In genomic region chr1:234331511-234331910, GRCh38 we compare ENCODE assay signal across 24 cellular contexts. TPM values are rescaled to one million over a fixed set of nuclear protein-coding genes. Genes with fewer than 3 reads are reported as not detected.
DNase-seq lines count a peak whose midpoint lies in the region; ATAC-seq, FAIRE-seq and TF ChIP-seq lines count a peak whose summit lies in the region.
"Had no signal": no experiment of that assay in that cellular context is flagged by ENCODE, and none has a peak within 500 bp of the region (broad histone marks: within the 10 kb centered on the region; RNA-seq: fewer than 3 reads in every experiment).

No MANE protein-coding gene starts in this region.

- H3K36me3 ChIP-seq in Karpas-422 (ENCODE audit: insufficient read depth, low read length) (no peaks in the 10 kb centered on the region), tibial artery (no peaks in the 10 kb centered on the region)
- H3K36me3 ChIP-seq: left ventricle myocardium inferior, thyroid gland had no signal

- H2AFZ ChIP-seq in Karpas-422 (ENCODE audit: low read length) = no peak overlapping the region

- no peak for TF ChIP-seq EP300 in A549 (IDR thresholded peaks at IDR 0.05)

- H3K9me2 ChIP-seq in Karpas-422 (replicated peaks; ENCODE audit: insufficient read depth, low read length) = no peaks in the 10 kb centered on the region

- H3K27me3 ChIP-seq in Karpas-422 (ENCODE audit: low read length) (no peaks in the 10 kb centered on the region), tibial artery (peaks cover 0 to 3% of the 10 kb centered on the region in 2 donors)
- H3K27me3 ChIP-seq: thyroid gland had no signal

- TF ChIP-seq RAD21 in A549 (conservative IDR thresholded peaks at IDR 0.05 in 1 of 2, IDR thresholded peaks at IDR 0.05 in 1 of 2) = no peak

- FAIRE-seq in A549 (lab: Jason Lieb, UNC) = no peak

- intact Hi-C loops in tibial artery (cut with DNase I; ENCODE audit: low total_unique reads) = no loop called here

- ATAC-seq in A549 = no peak
- ATAC-seq: activated CD4-positive, alpha-beta T cell treated with anti-CD3 and anti-CD28 coated beads for 36 hours; effector memory CD8-positive, alpha-beta T cell had no signal

- POLR2A ChIA-PET in A549 (lab: Yijun Ruan, JAX) = no interaction called here

- TF ChIP-seq CTCF in A549 (IDR thresholded peaks at IDR 0.05) (no peak), tibial artery (IDR thresholded peaks at IDR 0.05) (no peak)

- WGBS in A549 (ENCODE audit: missing lambda C conversion rate) = 73% methylated on average over 2 of the region's 2 CpGs

- TF ChIP-seq POLR2A in A549 (IDR thresholded peaks at IDR 0.05; ENCODE audit: low read length) = no peak

- DNase-seq in A549 (ENCODE audit: low read depth in 1 of 2, low spot score in 1 of 2) (no peak), Karpas-422 (peak; percentile 51), SKM-1 (lab: John Stamatoyannopoulos, UW; ENCODE audit: unreplicated experiment) (peak; percentile 80), fibroblast of peridontal ligament (ENCODE audit: extremely low read depth) (peak; percentile 21), tibial artery (no peak), NCI-H128 (lab: John Stamatoyannopoulos, UW; ENCODE audit: unreplicated experiment) (no peak)
- no peak for DNase-seq in activated naive CD4-positive, alpha-beta T cell (lab: John Stamatoyannopoulos, UW)
- DNase-seq in activated CD4-positive, alpha-beta T cell treated with anti-CD3 and anti-CD28 coated beads for 1 hour = no peak
- DNase-seq: ACHN; activated CD4-positive, alpha-beta T cell treated with anti-CD3 and anti-CD28 coated beads for 36 hours; activated effector memory CD4-positive, alpha-beta T cell treated with anti-CD3 and anti-CD28 coated beads, Interleukin-2, amount 50 U/mL, for 16 hours; amniotic stem cell; CD4-positive, alpha-beta T cell; cerebellar nuclear complex; effector memory CD8-positive, alpha-beta T cell; left ventricle myocardium inferior; MM.1S; NCI-H2029; NCI-H446; nucleus accumbens; OCI-M1; stimulated activated naive CD4-positive, alpha-beta T cell; T-helper 9 cell; thyroid gland had no signal

- no peak overlapping the region for H3K4me3 ChIP-seq in A549
- no peak overlapping the region for H3K4me3 ChIP-seq in Karpas-422 (ENCODE audit: low read length)
- H3K4me3 ChIP-seq in tibial artery = no peak overlapping the region
- H3K4me3 ChIP-seq: left ventricle myocardium inferior, thyroid gland had no signal

- H3K4me2 ChIP-seq in A549 (no peak overlapping the region), Karpas-422 (ENCODE audit: low read depth, low read length, poor library complexity, severe bottlenecking) (no peak overlapping the region)

- CTCF ChIA-PET in A549 (lab: Yijun Ruan, JAX) = interaction anchor here (0.8 to 1.3 kb wide), 3 partner anchors 15 to 152 kb away, joined by 3 to 7 read pairs (median 4); no protein-coding TSS in a partner anchor

- no peaks in the 10 kb centered on the region for H4K20me1 ChIP-seq in Karpas-422 (ENCODE audit: insufficient read depth, low read depth, low read length)

- no peak overlapping the region for H3K9ac ChIP-seq in Karpas-422 (ENCODE audit: low read length)

- H3K79me2 ChIP-seq in Karpas-422 (ENCODE audit: low read length) = no peaks in the 10 kb centered on the region

- H3K4me1 ChIP-seq in A549 = 0 out of 3 replicates have a peak, but pooled peaks cover 5% of the 10 kb centered on the region
- H3K4me1 ChIP-seq in Karpas-422 (ENCODE audit: low read length) = no peaks in the 10 kb centered on the region
- peaks cover 0 to 5% (median 0%) of the 10 kb centered on the region in 4 donors for H3K4me1 ChIP-seq in tibial artery

- H3K27ac ChIP-seq in A549 (peak overlapping the region in 1 of 2 experiments; percentile 23; a peak in 1 of 6 replicates), Karpas-422 (ENCODE audit: low read length) (no peak overlapping the region), tibial artery (no peak overlapping the region)
- H3K27ac ChIP-seq: left ventricle myocardium inferior, thyroid gland had no signal

- H3K9me3 ChIP-seq in A549 (peaks cover 15% of the 10 kb centered on the region; the same call in 2 of the 3 replicates), Karpas-422 (ENCODE audit: low read length) (no peaks in the 10 kb centered on the region), tibial artery (peaks cover 0 to 14% (median 5%) of the 10 kb centered on the region in 3 donors)
- H3K9me3 ChIP-seq: thyroid gland had no signal

TF ChIP-seq in A549, 52 proteins besides CTCF, POLR2A, EP300 and RAD21:
- TF ChIP-seq GATA3 (IDR thresholded peaks at IDR 0.05; ENCODE audit: borderline replicate concordance) = no peak
- no peak for TF ChIP-seq FOSL2 (IDR thresholded peaks at IDR 0.05)
- no peak for TF ChIP-seq FOSL2 (CRISPR knock-in tag; IDR thresholded peaks at IDR 0.05)
- TF ChIP-seq RCOR1 (IDR thresholded peaks at IDR 0.05; ENCODE audit: low read depth, low read length) = no peak
- TF ChIP-seq BCL3 (IDR thresholded peaks at IDR 0.05) = no peak
- TF ChIP-seq ZC3H11A (IDR thresholded peaks at IDR 0.05) = no peak
- TF ChIP-seq PHF8 (IDR thresholded peaks at IDR 0.05; ENCODE audit: borderline replicate concordance, low read depth) = no peak
- TF ChIP-seq CEBPB (IDR thresholded peaks at IDR 0.05) = peak; percentile 33 to 46; a peak in 2 of 4 replicates

RNA-seq across cellular contexts. Expression of gene COA6, which starts 41.7 kb away (rescaled TPM):
- polyA plus RNA-seq in A549 (2011; rRNA removed) = 56.9 and 102 TPM in 2 replicates
- polyA plus RNA-seq in A549 (2012; cell fraction: cytosol; rRNA removed) = 63.2 and 78.6 TPM in 2 replicates
- polyA plus RNA-seq in A549 (2012; cell fraction: nucleus; rRNA removed) = 21.3 and 28.0 TPM in 2 replicates
- 133 to 134 TPM (median 133 TPM) in 3 replicates for polyA plus RNA-seq in A549 (2017; fragmentation: RNase III; extraction: RNeasy Plus Mini Kit Qiagen cat#74134 plus additional on column Dnase treatment)
- polyA minus RNA-seq in A549 (2011; rRNA and poly(A)+ RNA removed) = 7.8 and 7.9 TPM in 2 replicates
- total RNA-seq in Karpas-422 (2014; rRNA removed; shearing (Covaris generic); ENCODE audit: low replicate concordance) = 48.9 and 55.0 TPM in 2 replicates

Comparison
In these comparisons a context has a peak if more than half of its experiments do, and no peak if none do; other contexts are left out.
1. DNase-seq: peak in Karpas-422 (single experiment), SKM-1 (single experiment) and fibroblast of peridontal ligament (single experiment); none in A549 (0 of 2), activated naive CD4-positive, alpha-beta T cell (0 of 4), tibial artery (0 of 2), activated CD4-positive, alpha-beta T cell treated with anti-CD3 and anti-CD28 coated beads for 1 hour (single experiment) and NCI-H128 (single experiment).